ENCODE assay signal across 13 cellular contexts in the genomic region with DNA sequence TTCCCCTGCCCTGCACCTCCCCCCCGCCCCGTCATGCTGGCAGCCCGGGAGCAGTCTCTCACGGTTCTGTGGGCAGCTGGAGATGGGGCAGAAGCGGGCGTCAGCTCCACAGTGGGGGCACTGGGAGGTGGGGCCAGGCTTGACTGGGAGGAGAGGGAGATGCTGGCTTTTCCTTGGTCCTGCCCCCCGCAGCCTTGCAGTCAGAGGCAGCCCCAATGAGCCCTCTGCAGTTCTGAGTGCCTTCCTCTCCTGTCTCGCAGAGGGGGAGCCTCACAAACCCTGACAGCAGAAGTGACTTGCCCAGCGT. TPM values are rescaled to one million over a fixed set of nuclear protein-coding genes. Genes with fewer than 3 reads are reported as not detected.
DNase-seq lines count a peak whose midpoint lies in the region; ATAC-seq, FAIRE-seq and TF ChIP-seq lines count a peak whose summit lies in the region.
"Had no signal": no experiment of that assay in that cellular context is flagged by ENCODE, and none has a peak within 500 bp of the region (broad histone marks: within the 10 kb centered on the region; RNA-seq: fewer than 3 reads in every experiment).

No MANE protein-coding gene starts in this region.

- in situ Hi-C loops in astrocyte of the spinal cord (cut with HindIII; ENCODE audit: low sequenced_read_pairs) = no loop called here

- FAIRE-seq in kidney (lab: Jason Lieb, UNC) = no peak

- TF ChIP-seq EP300 in sigmoid colon (IDR thresholded peaks at IDR 0.05) = no peak

- H3K9me3 ChIP-seq in kidney (ENCODE audit: control insufficient read depth in 1 of 2, low read length in 2 of 2) (no peaks in the 10 kb centered on the region), sigmoid colon (no peaks in the 10 kb centered on the region)

- CTCF ChIA-PET in HEK293T (lab: Yijun Ruan, JAX) = no interaction called here

- H3K36me3 ChIP-seq in kidney (ENCODE audit: control insufficient read depth in 1 of 2, insufficient read depth in 2 of 2, low read length in 2 of 2) = no peaks in the 10 kb centered on the region
- H3K36me3 ChIP-seq in sigmoid colon = no peaks in the 10 kb centered on the region

- POLR2A ChIA-PET in HEK293T (lab: Yijun Ruan, JAX) = no interaction called here

- ATAC-seq in GM19463 (IDR thresholded peaks at IDR 0.05; ENCODE audit: unreplicated experiment) = no peak
- ATAC-seq in activated naive CD4-positive, alpha-beta T cell treated with anti-CD3 and anti-CD28 coated beads, Interleukin-2, amount 50 U/mL, for 72 hours = no peak

- no peak for TF ChIP-seq CTCF in astrocyte of the spinal cord (IDR thresholded peaks at IDR 0.05; ENCODE audit: low read depth, low read length)
- no peak for TF ChIP-seq CTCF in kidney (IDR thresholded peaks at IDR 0.05; ENCODE audit: borderline replicate concordance, extremely low read depth, insufficient read depth)
- TF ChIP-seq CTCF in sigmoid colon (IDR thresholded peaks at IDR 0.05) = no peak

- DNase-seq in Daoy (ENCODE audit: low read depth) = peak; percentile 67
- peak; percentile 18 for DNase-seq in astrocyte of the spinal cord (ENCODE audit: low read depth, low spot score)
- peak; percentile 87 for DNase-seq in kidney
- DNase-seq in sigmoid colon = no peak
- no peak for DNase-seq in activated naive CD4-positive, alpha-beta T cell treated with anti-CD3 and anti-CD28 coated beads, Interleukin-2, amount 50 U/mL, for 72 hours (ENCODE audit: low spot score in 2 of 2)
- no peak for DNase-seq in HEK293T (ENCODE audit: extremely low spot score)
- DNase-seq in UCSD-AML1 (lab: John Stamatoyannopoulos, UW; ENCODE audit: unreplicated experiment) = no peak
- DNase-seq: activated CD4-positive, alpha-beta memory T cell treated with anti-CD3 and anti-CD28 coated beads, Interleukin-2, amount 10 ng/mL, durations not matched to agents 7 days and 5 days; KBM-7; NCI-H345 had no signal

- H3K9me3 Mint-ChIP-seq in activated naive CD4-positive, alpha-beta T cell treated with anti-CD3 and anti-CD28 coated beads, Interleukin-2, amount 50 U/mL, for 72 hours = no peaks in the 10 kb centered on the region
- H3K9me3 Mint-ChIP-seq: activated CD4-positive, alpha-beta memory T cell treated with anti-CD3 and anti-CD28 coated beads, Interleukin-2, amount 10 ng/mL, durations not matched to agents 7 days and 5 days; CD14-positive monocyte; neural crest cell had no signal

- no peak overlapping the region for H3K27ac Mint-ChIP-seq in activated naive CD4-positive, alpha-beta T cell treated with anti-CD3 and anti-CD28 coated beads, Interleukin-2, amount 50 U/mL, for 72 hours
- H3K27ac Mint-ChIP-seq: activated CD4-positive, alpha-beta memory T cell treated with anti-CD3 and anti-CD28 coated beads, Interleukin-2, amount 10 ng/mL, durations not matched to agents 7 days and 5 days; CD14-positive monocyte had no signal

- intact Hi-C loops in kidney (cut with DNase I) = no loop called here
- intact Hi-C loops in sigmoid colon (cut with DNase I) = loop anchor here (2.0 kb wide), 1 partner anchor 20 kb away; no protein-coding TSS in a partner anchor

- peaks cover 67 to 70% of the 10 kb centered on the region in 2 donors for H3K4me1 ChIP-seq in kidney (ENCODE audit: control insufficient read depth in 1 of 2, insufficient read depth in 1 of 2, low read depth in 1 of 2, low read length in 2 of 2)
- H3K4me1 ChIP-seq in sigmoid colon = peaks cover 0 to 63% (median 61%) of the 10 kb centered on the region in 4 donors

- no peaks in the 10 kb centered on the region for H3K27me3 ChIP-seq in sigmoid colon

- WGBS in sigmoid colon, 2 donors = 74 to 75% methylated on average over 9 of the region's 9 CpGs

- peak overlapping the region; percentile 94 to 96 for H3K27ac ChIP-seq in kidney (ENCODE audit: low read depth in 2 of 2, low read length in 2 of 2)
- peak overlapping the region; percentile 75 to 97 (median 92) for H3K27ac ChIP-seq in sigmoid colon

- TF ChIP-seq POLR2A in sigmoid colon (IDR thresholded peaks at IDR 0.05) = no peak

- peak overlapping the region in 1 of 2 donors; percentile 59 for H3K9ac ChIP-seq in kidney (ENCODE audit: low read length in 2 of 2)

- H3K4me3 ChIP-seq in astrocyte of the spinal cord (ENCODE audit: low read depth, low read length) (no peak overlapping the region), kidney (ENCODE audit: low read length in 2 of 2) (no peak overlapping the region), sigmoid colon (peak overlapping the region in 1 of 4 donors; percentile 6)

- no peaks in the 10 kb centered on the region for H3K36me3 Mint-ChIP-seq in activated naive CD4-positive, alpha-beta T cell treated with anti-CD3 and anti-CD28 coated beads, Interleukin-2, amount 50 U/mL, for 72 hours
- H3K36me3 Mint-ChIP-seq: CD14-positive monocyte had no signal

TF ChIP-seq in HEK293T, 16 proteins besides CTCF, POLR2A, EP300 and RAD21:
- TF ChIP-seq NFRKB (IDR thresholded peaks at IDR 0.05) = no peak
- no peak for TF ChIP-seq FOXK2 (IDR thresholded peaks at IDR 0.05)
- TF ChIP-seq L3MBTL2 (conservative IDR thresholded peaks at IDR 0.05) = no peak
- TF ChIP-seq HDGF (IDR thresholded peaks at IDR 0.05; ENCODE audit: borderline replicate concordance) = no peak
- TF ChIP-seq, protein P1, sequence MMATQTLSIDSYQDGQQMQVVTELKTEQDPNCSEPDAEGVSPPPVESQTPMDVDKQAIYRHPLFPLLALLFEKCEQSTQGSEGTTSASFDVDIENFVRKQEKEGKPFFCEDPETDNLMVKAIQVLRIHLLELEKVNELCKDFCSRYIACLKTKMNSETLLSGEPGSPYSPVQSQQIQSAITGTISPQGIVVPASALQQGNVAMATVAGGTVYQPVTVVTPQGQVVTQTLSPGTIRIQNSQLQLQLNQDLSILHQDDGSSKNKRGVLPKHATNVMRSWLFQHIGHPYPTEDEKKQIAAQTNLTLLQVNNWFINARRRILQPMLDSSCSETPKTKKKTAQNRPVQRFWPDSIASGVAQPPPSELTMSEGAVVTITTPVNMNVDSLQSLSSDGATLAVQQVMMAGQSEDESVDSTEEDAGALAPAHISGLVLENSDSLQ (IDR thresholded peaks at IDR 0.05) = no peak
- no peak for TF ChIP-seq CTBP1 (IDR thresholded peaks at IDR 0.05; ENCODE audit: borderline replicate concordance)
- no peak for TF ChIP-seq ELF4 (IDR thresholded peaks at IDR 0.05)
- TF ChIP-seq FOXM1 (IDR thresholded peaks at IDR 0.05; ENCODE audit: borderline replicate concordance) = no peak

RNA-seq across cellular contexts. Expression of gene ARHGEF10L, which starts 21.7 kb away (rescaled TPM):
- 7.5 and 9.8 TPM in 2 replicates for total RNA-seq in Daoy (2014; rRNA removed; shearing (Covaris generic))
- 91.9 TPM for total RNA-seq in kidney
- polyA plus RNA-seq in kidney (ENCODE audit: insufficient read depth, low read depth, low replicate concordance) = 40.8 TPM
- total RNA-seq in sigmoid colon = 10 to 100 TPM; 25.0 to 44.9 (median 32.1) TPM
- 10 to 100 TPM; 28.7 to 76.2 (median 33.0) TPM for polyA plus RNA-seq in sigmoid colon
- total RNA-seq in activated naive CD4-positive, alpha-beta T cell treated with anti-CD3 and anti-CD28 coated beads, Interleukin-2, amount 50 U/mL, for 72 hours = not detected
- total RNA-seq: activated CD4-positive, alpha-beta memory T cell treated with anti-CD3 and anti-CD28 coated beads, Interleukin-2, amount 10 ng/mL, durations not matched to agents 7 days and 5 days had no signal

Comparison
In these comparisons a context has a peak if more than half of its experiments do, and no peak if none do; other contexts are left out.
1. DNase-seq: peak in Daoy (single experiment), astrocyte of the spinal cord (single experiment) and kidney (single experiment); none in sigmoid colon (single experiment), activated naive CD4-positive, alpha-beta T cell treated with anti-CD3 and anti-CD28 coated beads, Interleukin-2, amount 50 U/mL, for 72 hours (0 of 2), HEK293T (single experiment) and UCSD-AML1 (single experiment).